In the genomic region with DNA sequence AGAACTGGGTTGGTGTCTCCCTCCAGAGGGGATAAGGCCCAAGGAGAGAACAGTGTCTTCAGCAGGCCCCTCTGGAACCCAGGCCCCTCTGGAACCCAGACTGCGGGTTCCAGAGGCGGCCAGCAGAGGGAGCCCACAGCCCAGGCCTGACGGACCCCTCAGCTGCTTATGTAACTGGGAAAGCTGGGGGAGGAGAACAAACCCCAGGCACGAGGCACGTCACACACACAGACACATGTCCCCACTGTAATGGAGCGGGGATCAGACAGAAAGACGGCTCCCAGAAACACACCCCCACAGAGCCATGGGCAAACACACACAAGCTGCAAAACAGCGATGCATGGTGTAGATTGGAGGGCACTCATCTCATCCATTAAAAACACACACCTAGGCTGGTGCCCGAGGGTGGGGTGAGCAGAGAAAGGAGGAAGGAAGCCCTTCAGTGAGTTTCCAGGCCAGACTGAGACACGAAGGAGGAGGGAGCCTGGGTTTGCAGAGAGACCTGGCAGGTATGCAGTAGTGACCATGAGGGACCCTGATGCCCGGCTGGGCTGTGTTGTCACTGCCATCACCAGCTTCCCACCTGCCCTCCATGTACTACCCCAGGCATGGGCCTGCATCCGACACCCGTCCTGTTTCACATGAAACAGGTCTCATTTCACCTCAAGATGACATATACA, we compare ENCODE assay signal across 8 cellular contexts.
DNase-seq lines count a peak whose midpoint lies in the region; ATAC-seq and TF ChIP-seq lines count a peak whose summit lies in the region.

No MANE protein-coding gene starts in this region.

- peak overlapping the region; percentile 8 for H3K9ac ChIP-seq in mucosa of stomach (ENCODE audit: low read length)

- no peak for ATAC-seq in GM21619 (IDR thresholded peaks at IDR 0.05; ENCODE audit: unreplicated experiment)

- H3K9me3 ChIP-seq in mucosa of stomach (ENCODE audit: control insufficient read depth, low read length): no peaks in the 10 kb centered on the region

- DNase-seq in GM12864 (ENCODE audit: low read depth): peak; percentile 43
- DNase-seq in KG1 (lab: John Stamatoyannopoulos, UW): peak; percentile 70
- peak; percentile 90 for DNase-seq in OCI-M1 (lab: John Stamatoyannopoulos, UW)
- peak; percentile 86 for DNase-seq in activated CD8-positive, alpha-beta memory T cell treated with anti-CD3 and anti-CD28 coated beads, Interleukin-2, amount 50 U/mL, for 48 hours
- peak; percentile 90 for DNase-seq in epidermal melanocyte (ENCODE audit: insufficient read length, low spot score)
- DNase-seq in stimulated activated CD8-positive, alpha-beta memory T cell treated with anti-CD3 and anti-CD28 coated beads, Interleukin-4, amount 100 ng/mL, for 48 hours: peak; percentile 83

- no peaks in the 10 kb centered on the region for H3K27me3 ChIP-seq in mucosa of stomach (ENCODE audit: control insufficient read depth, insufficient read depth, low read length)

- no peak overlapping the region for H3K4me3 ChIP-seq in GM12864 (ENCODE audit: low read depth, low read length)
- H3K4me3 ChIP-seq in mucosa of stomach (ENCODE audit: low read length): no peak overlapping the region

- no peaks in the 10 kb centered on the region for H3K36me3 ChIP-seq in mucosa of stomach (ENCODE audit: control insufficient read depth, insufficient read depth, low read length)

- TF ChIP-seq CTCF in GM12864 (IDR thresholded peaks at IDR 0.05; ENCODE audit: low read depth, low read length, missing control alignments): peak; percentile 97

- H3K4me1 ChIP-seq in mucosa of stomach (ENCODE audit: control insufficient read depth, insufficient read depth, low read length): peaks cover 42% of the 10 kb centered on the region
